ENCODE assay signal across 8 cellular contexts in genomic region chr6:42929088-42929927, GRCh38. TPM values are rescaled to one million over a fixed set of nuclear protein-coding genes. Genes with fewer than 3 reads are reported as not detected.
DNase-seq lines count a peak whose midpoint lies in the region; ATAC-seq and TF ChIP-seq lines count a peak whose summit lies in the region.

Gene CNPY3 (plus strand): TSS chr6:42929480. CDS start chr6:42929571, 91 bp downstream.

- DNase-seq in BJ (ENCODE audit: low read depth) (peak; percentile 93), NCI-H526 treated with DMSO at 0.1 percent for 48 hours (lab: John Stamatoyannopoulos, UW) (peak; percentile 96), coronary artery (ENCODE audit: low spot score) (peak; percentile 98), left colon (peak; percentile 94 to 95)
- peak; percentile 98 for DNase-seq in activated CD4-positive, alpha-beta T cell treated with anti-CD3 and anti-CD28 coated beads, Interleukin-2, amount 10 ng/mL, durations not matched to agents 24 days and 14 days
- peak; percentile 97 for DNase-seq in stimulated activated CD4-positive, alpha-beta T cell treated with anti-CD3 and anti-CD28 coated beads, Interleukin-1b, Interleukin-23, amount 100 ng/mL, for 48 hours

- no peaks in the 10 kb centered on the region for H3K27me3 ChIP-seq in BJ (ENCODE audit: control insufficient read depth, insufficient read depth, low read length)

- intact Hi-C loops in activated CD4-positive, alpha-beta T cell treated with anti-CD3 and anti-CD28 coated beads, Interleukin-2, amount 10 ng/mL, durations not matched to agents 24 days and 14 days (cut with micrococcal nuclease): loop anchor here (1.0 to 2.0 kb wide), 10 partner anchors 29 to 242 kb away; partner anchors contain the start of genes CUL7, KLC4, KLHDC3 and MRPL2
- intact Hi-C loops in left colon (cut with DNase I, micrococcal nuclease): no loop called here

- no peak for TF ChIP-seq CTCF in BJ (IDR thresholded peaks at IDR 0.05; ENCODE audit: insufficient read depth, low read depth, low read length)
- TF ChIP-seq CTCF in coronary artery (IDR thresholded peaks at IDR 0.05): no peak

- peak; percentile 82 for ATAC-seq in GM19324 (IDR thresholded peaks at IDR 0.05; ENCODE audit: low FRiP score, unreplicated experiment)
- peak; percentile 52 for ATAC-seq in HG03469 (IDR thresholded peaks at IDR 0.05; ENCODE audit: unreplicated experiment)
- peak; percentile 94 for ATAC-seq in left colon

- H3K9me3 Mint-ChIP-seq in activated CD4-positive, alpha-beta T cell treated with anti-CD3 and anti-CD28 coated beads, Interleukin-2, amount 10 ng/mL, durations not matched to agents 24 days and 14 days: no peaks in the 10 kb centered on the region

- H3K27ac ChIP-seq in coronary artery: peak within 1 kb of the TSS; percentile 70 to 95

- H3K27me3 Mint-ChIP-seq in activated CD4-positive, alpha-beta T cell treated with anti-CD3 and anti-CD28 coated beads, Interleukin-2, amount 10 ng/mL, durations not matched to agents 24 days and 14 days: no peaks in the 10 kb centered on the region

- H3K36me3 ChIP-seq in BJ (ENCODE audit: control insufficient read depth, insufficient read depth, low read length): peaks cover 2% of the 10 kb centered on the region

- POLR2A ChIA-PET in BJ (lab: Charles Lee): interaction anchor here (0.7 to 0.9 kb wide), 2 partner anchors 76 to 124 kb away, joined by 4 to 14 read pairs; partner anchors contain the start of gene CUL7

- CTCF ChIA-PET in BJ (lab: Yijun Ruan, JAX): interaction anchor here (0.6 to 2.2 kb wide), 3 partner anchors 10 to 560 kb away, joined by 3 to 8 read pairs (median 3); no protein-coding TSS in a partner anchor

- H3K4me1 Mint-ChIP-seq in activated CD4-positive, alpha-beta T cell treated with anti-CD3 and anti-CD28 coated beads, Interleukin-2, amount 10 ng/mL, durations not matched to agents 24 days and 14 days: peaks cover 34% of the 10 kb centered on the region

- peak within 1 kb of the TSS; percentile 70 for H3K4me3 ChIP-seq in BJ (ENCODE audit: low read depth, low read length)
- H3K4me3 ChIP-seq in coronary artery: peak within 1 kb of the TSS; percentile 88

- H3K36me3 Mint-ChIP-seq in activated CD4-positive, alpha-beta T cell treated with anti-CD3 and anti-CD28 coated beads, Interleukin-2, amount 10 ng/mL, durations not matched to agents 24 days and 14 days (ENCODE audit: low read depth): peaks cover 33% of the 10 kb centered on the region

- peak within 1 kb of the TSS; percentile 98 for H3K27ac Mint-ChIP-seq in activated CD4-positive, alpha-beta T cell treated with anti-CD3 and anti-CD28 coated beads, Interleukin-2, amount 10 ng/mL, durations not matched to agents 24 days and 14 days

- peak within 1 kb of the TSS; percentile 91 for H3K4me3 Mint-ChIP-seq in activated CD4-positive, alpha-beta T cell treated with anti-CD3 and anti-CD28 coated beads, Interleukin-2, amount 10 ng/mL, durations not matched to agents 24 days and 14 days

RNA-seq across cellular contexts. Expression of gene CNPY3, which starts in this region (rescaled TPM):
- 45.7 and 50.6 TPM in 2 replicates for polyA plus RNA-seq in BJ (2011; rRNA removed)
- polyA minus RNA-seq in BJ (2011; rRNA and poly(A)+ RNA removed): 14.9 and 24.5 TPM in 2 replicates
- 45.9 and 49.0 TPM in 2 replicates for total RNA-seq in activated CD4-positive, alpha-beta T cell treated with anti-CD3 and anti-CD28 coated beads, Interleukin-2, amount 10 ng/mL, durations not matched to agents 24 days and 14 days
- total RNA-seq in left colon: 10 to 100 TPM; 19.6 to 25.9 TPM

Comparison
In these comparisons a context has a peak if more than half of its experiments do, and no peak if none do; other contexts are left out.
1. Peak in every context shown above with its lines: DNase-seq, ATAC-seq, H3K4me3 ChIP-seq and H3K27ac ChIP-seq.